ENCODE assay signal across 1 cellular context in the genomic region with DNA sequence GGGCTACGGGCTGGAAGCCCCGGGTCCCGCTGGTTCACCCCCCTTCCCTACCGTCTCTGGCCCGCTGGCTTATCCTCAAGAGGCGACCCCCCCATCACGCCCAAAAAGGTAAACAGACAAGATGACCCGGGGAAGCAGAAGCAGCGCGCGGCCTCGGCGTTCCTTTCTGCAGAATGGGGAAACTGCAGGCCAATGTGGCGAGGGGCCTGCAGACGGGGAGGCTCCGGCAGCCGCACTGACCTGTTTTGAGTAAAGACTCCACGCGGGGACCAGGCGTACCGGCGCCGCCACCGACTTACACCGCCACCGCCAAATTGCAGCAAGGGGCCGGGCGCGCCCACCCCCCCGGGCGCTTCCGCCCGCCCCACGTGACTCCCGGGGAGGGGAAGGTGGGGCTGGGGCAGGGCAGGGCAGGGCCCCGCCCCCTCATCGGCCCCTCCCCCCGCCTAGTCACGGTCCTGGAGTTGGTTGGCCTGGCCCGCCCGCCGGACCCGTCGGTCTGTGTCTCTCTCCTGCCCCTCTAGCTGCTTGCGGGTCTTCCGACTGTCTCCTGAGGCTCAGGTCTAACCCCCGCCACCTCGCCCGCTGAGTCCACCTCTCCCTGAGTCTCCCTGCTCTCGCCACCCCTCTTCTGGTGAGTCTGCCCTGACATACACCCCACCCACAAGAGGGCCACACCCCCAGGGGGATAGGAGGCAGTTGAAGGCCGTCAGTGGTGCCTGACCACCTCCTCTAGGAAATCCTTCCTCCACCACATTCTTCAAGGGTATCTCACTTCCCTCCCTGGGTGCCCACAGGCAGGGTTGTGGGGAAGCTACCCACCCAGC.
TF ChIP-seq lines count a peak whose summit lies in the region.

TSS of gene ARAP1 (minus strand) at position 321 of the 827 bp plus-strand sequence. CDS start 25,280 bp downstream, outside the sequence.

TF ChIP-seq in GM12878, 131 proteins besides CTCF, POLR2A, EP300 and RAD21 (continued from another document and continues in another):
- TF ChIP-seq ZNF592 (IDR thresholded peaks at IDR 0.05) (no peak), JUND (IDR thresholded peaks at IDR 0.05; ENCODE audit: low read depth, low read length) (peak; percentile 22; the same call in 1 of the 2 replicates), ESRRA (IDR thresholded peaks at IDR 0.05; ENCODE audit: low read length) (no peak), HDGF (IDR thresholded peaks at IDR 0.05) (peak; percentile 95), KDM1A (IDR thresholded peaks at IDR 0.05; ENCODE audit: borderline replicate concordance) (no peak), HCFC1 (IDR thresholded peaks at IDR 0.05; ENCODE audit: low read length) (no peak), RUNX3 (IDR thresholded peaks at IDR 0.05; ENCODE audit: low read length) (0 out of 2 replicates have a peak, but pooled peaks have one; percentile 3), SUZ12 (IDR thresholded peaks at IDR 0.05; ENCODE audit: unreplicated experiment) (no peak), IKZF1 (conservative IDR thresholded peaks at IDR 0.05) (no peak; the same call in 1 of the 2 replicates), HDAC2 (IDR thresholded peaks at IDR 0.05) (no peak), SREBF2 (IDR thresholded peaks at IDR 0.05; ENCODE audit: low read length) (no peak), SIN3A (IDR thresholded peaks at IDR 0.05; ENCODE audit: low read depth, low read length) (no peak), RFX5 (IDR thresholded peaks at IDR 0.05; ENCODE audit: low read depth, low read length) (no peak), POLR2AphosphoS2 (IDR thresholded peaks at IDR 0.05; ENCODE audit: low read depth, low read length) (no peak), MAX (IDR thresholded peaks at IDR 0.05; ENCODE audit: low read depth, low read length) (peak; percentile 77; the same call in 1 of the 2 replicates), PML (IDR thresholded peaks at IDR 0.05; ENCODE audit: low read length) (no peak), CUX1 (IDR thresholded peaks at IDR 0.05; ENCODE audit: insufficient replicate concordance, low read depth, low read length) (no peak), PRDM15 (CRISPR knock-in tag; IDR thresholded peaks at IDR 0.05) (no peak), SPI1 (IDR thresholded peaks at IDR 0.05; ENCODE audit: borderline replicate concordance, insufficient read depth, low read depth, low read length) (peak; percentile 31; the same call in 1 of the 2 replicates), NR2C2 (IDR thresholded peaks at IDR 0.05; ENCODE audit: borderline replicate concordance, control insufficient read depth, insufficient read length, low read depth) (no peak), ATF7 (IDR thresholded peaks at IDR 0.05; ENCODE audit: low read depth) (peak; percentile 56; the same call in 1 of the 2 replicates), CBX5 (IDR thresholded peaks at IDR 0.05; ENCODE audit: low read depth) (no peak), SMAD1 (IDR thresholded peaks at IDR 0.05; ENCODE audit: low read depth, partially characterized antibody) (no peak), RAD51 (IDR thresholded peaks at IDR 0.05) (peak; percentile 86), EGR1 (IDR thresholded peaks at IDR 0.05; ENCODE audit: borderline replicate concordance in 1 of 2, low read depth in 2 of 2, low read length in 2 of 2) (peak in 1 of 2 experiments; percentile 47; a peak in 1 of 3 replicates)
- TF ChIP-seq, protein P1, sequence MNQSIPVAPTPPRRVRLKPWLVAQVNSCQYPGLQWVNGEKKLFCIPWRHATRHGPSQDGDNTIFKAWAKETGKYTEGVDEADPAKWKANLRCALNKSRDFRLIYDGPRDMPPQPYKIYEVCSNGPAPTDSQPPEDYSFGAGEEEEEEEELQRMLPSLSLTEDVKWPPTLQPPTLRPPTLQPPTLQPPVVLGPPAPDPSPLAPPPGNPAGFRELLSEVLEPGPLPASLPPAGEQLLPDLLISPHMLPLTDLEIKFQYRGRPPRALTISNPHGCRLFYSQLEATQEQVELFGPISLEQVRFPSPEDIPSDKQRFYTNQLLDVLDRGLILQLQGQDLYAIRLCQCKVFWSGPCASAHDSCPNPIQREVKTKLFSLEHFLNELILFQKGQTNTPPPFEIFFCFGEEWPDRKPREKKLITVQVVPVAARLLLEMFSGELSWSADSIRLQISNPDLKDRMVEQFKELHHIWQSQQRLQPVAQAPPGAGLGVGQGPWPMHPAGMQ (IDR thresholded peaks at IDR 0.05; ENCODE audit: borderline replicate concordance): no peak
- TF ChIP-seq, protein P2, sequence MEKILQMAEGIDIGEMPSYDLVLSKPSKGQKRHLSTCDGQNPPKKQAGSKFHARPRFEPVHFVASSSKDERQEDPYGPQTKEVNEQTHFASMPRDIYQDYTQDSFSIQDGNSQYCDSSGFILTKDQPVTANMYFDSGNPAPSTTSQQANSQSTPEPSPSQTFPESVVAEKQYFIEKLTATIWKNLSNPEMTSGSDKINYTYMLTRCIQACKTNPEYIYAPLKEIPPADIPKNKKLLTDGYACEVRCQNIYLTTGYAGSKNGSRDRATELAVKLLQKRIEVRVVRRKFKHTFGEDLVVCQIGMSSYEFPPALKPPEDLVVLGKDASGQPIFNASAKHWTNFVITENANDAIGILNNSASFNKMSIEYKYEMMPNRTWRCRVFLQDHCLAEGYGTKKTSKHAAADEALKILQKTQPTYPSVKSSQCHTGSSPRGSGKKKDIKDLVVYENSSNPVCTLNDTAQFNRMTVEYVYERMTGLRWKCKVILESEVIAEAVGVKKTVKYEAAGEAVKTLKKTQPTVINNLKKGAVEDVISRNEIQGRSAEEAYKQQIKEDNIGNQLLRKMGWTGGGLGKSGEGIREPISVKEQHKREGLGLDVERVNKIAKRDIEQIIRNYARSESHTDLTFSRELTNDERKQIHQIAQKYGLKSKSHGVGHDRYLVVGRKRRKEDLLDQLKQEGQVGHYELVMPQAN (conservative IDR thresholded peaks at IDR 0.05): peak; percentile 86
- TF ChIP-seq, protein P3, sequence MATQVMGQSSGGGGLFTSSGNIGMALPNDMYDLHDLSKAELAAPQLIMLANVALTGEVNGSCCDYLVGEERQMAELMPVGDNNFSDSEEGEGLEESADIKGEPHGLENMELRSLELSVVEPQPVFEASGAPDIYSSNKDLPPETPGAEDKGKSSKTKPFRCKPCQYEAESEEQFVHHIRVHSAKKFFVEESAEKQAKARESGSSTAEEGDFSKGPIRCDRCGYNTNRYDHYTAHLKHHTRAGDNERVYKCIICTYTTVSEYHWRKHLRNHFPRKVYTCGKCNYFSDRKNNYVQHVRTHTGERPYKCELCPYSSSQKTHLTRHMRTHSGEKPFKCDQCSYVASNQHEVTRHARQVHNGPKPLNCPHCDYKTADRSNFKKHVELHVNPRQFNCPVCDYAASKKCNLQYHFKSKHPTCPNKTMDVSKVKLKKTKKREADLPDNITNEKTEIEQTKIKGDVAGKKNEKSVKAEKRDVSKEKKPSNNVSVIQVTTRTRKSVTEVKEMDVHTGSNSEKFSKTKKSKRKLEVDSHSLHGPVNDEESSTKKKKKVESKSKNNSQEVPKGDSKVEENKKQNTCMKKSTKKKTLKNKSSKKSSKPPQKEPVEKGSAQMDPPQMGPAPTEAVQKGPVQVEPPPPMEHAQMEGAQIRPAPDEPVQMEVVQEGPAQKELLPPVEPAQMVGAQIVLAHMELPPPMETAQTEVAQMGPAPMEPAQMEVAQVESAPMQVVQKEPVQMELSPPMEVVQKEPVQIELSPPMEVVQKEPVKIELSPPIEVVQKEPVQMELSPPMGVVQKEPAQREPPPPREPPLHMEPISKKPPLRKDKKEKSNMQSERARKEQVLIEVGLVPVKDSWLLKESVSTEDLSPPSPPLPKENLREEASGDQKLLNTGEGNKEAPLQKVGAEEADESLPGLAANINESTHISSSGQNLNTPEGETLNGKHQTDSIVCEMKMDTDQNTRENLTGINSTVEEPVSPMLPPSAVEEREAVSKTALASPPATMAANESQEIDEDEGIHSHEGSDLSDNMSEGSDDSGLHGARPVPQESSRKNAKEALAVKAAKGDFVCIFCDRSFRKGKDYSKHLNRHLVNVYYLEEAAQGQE (IDR thresholded peaks at IDR 0.05; ENCODE audit: low read depth, low read length): no peak
- TF ChIP-seq, protein P4, sequence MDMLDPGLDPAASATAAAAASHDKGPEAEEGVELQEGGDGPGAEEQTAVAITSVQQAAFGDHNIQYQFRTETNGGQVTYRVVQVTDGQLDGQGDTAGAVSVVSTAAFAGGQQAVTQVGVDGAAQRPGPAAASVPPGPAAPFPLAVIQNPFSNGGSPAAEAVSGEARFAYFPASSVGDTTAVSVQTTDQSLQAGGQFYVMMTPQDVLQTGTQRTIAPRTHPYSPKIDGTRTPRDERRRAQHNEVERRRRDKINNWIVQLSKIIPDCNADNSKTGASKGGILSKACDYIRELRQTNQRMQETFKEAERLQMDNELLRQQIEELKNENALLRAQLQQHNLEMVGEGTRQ (IDR thresholded peaks at IDR 0.05; ENCODE audit: borderline replicate concordance, low read depth, low read length): peak; percentile 72
